In genomic region chrX:132023117-132023895, GRCh38 we compare ENCODE assay signal across 8 cellular contexts. TPM values are rescaled to one million over a fixed set of nuclear protein-coding genes. Genes with fewer than 3 reads are reported as not detected.
A peak's percentile ranks its signal among the peaks of the same experiment; 100 is the strongest.
DNase-seq lines count a peak whose midpoint lies in the region; ATAC-seq and TF ChIP-seq lines count a peak whose summit lies in the region.

Gene STK26 (plus strand): TSS chrX:132023302. CDS start chrX:132023618, 316 bp downstream.

- DNase-seq in HuH-7.5 (ENCODE audit: low spot score) (peak; percentile 21), RWPE1 (ENCODE audit: low spot score) (peak; percentile 61), activated gamma-delta T cell (lab: John Stamatoyannopoulos, UW) (peak; percentile 62), foreskin melanocyte (peak; percentile 42), osteoblast (ENCODE audit: insufficient read length, low spot score, missing footprints) (peak; percentile 88), thyroid gland (peak; percentile 55)

- H3K36me3 ChIP-seq in DOHH2 (ENCODE audit: control insufficient read depth, low read length) (peaks cover 13% of the 10 kb centered on the region), osteoblast (ENCODE audit: insufficient read depth, low read length) (no peaks in the 10 kb centered on the region), thyroid gland (no peaks in the 10 kb centered on the region)

- H3K79me2 ChIP-seq in DOHH2 (ENCODE audit: control insufficient read depth, low read length) = peaks cover 48% of the 10 kb centered on the region
- no peaks in the 10 kb centered on the region for H3K79me2 ChIP-seq in osteoblast (ENCODE audit: insufficient read depth, low read length)

- H3K4me2 ChIP-seq in DOHH2 (ENCODE audit: low read length) (peak within 1 kb of the TSS; percentile 96), osteoblast (ENCODE audit: insufficient read depth, low read length) (peak within 1 kb of the TSS; percentile 90)

- H3K27me3 ChIP-seq in DOHH2 (ENCODE audit: control insufficient read depth, low read length) (no peaks in the 10 kb centered on the region), osteoblast (ENCODE audit: insufficient read depth, low read length) (peaks cover 29% of the 10 kb centered on the region), thyroid gland (no peaks in the 10 kb centered on the region)

- peak within 1 kb of the TSS; percentile 83 for H2AFZ ChIP-seq in osteoblast (ENCODE audit: low read length)

- CTCF ChIA-PET in RWPE1 (lab: Yijun Ruan, JAX) = interaction anchor here (0.6 kb wide), 2 partner anchors 169 to 564 kb away, joined by 3 to 4 read pairs; no protein-coding TSS in a partner anchor

- H3K9me3 ChIP-seq in DOHH2 (ENCODE audit: control insufficient read depth, insufficient read depth, low read length) = no peaks in the 10 kb centered on the region
- no peaks in the 10 kb centered on the region for H3K9me3 ChIP-seq in osteoblast (ENCODE audit: low read depth, low read length)
- no peaks in the 10 kb centered on the region for H3K9me3 ChIP-seq in thyroid gland

- peak in 1 of 2 donors; percentile 76 for TF ChIP-seq POLR2A in thyroid gland (IDR thresholded peaks at IDR 0.05)

- POLR2A ChIA-PET in RWPE1 (lab: Yijun Ruan, JAX; ENCODE audit: low non-redundant PET) = interaction anchor here (0.6 to 1.1 kb wide), 2 partner anchors 10 to 194 kb away, joined by 3 to 5 read pairs; no protein-coding TSS in a partner anchor

- WGBS in thyroid gland, 2 donors = 0% methylated on average over 2 of the region's 65 CpGs; no CpG with 5 or more reads in 1 of the 2 donors

- no peaks in the 10 kb centered on the region for H3K9me2 ChIP-seq in DOHH2 (replicated peaks; ENCODE audit: control insufficient read depth, low read length)

- H3K4me1 ChIP-seq in DOHH2 (ENCODE audit: control insufficient read depth, low read length) (peaks cover 37% of the 10 kb centered on the region), osteoblast (ENCODE audit: insufficient read depth, low read length) (peaks cover 4% of the 10 kb centered on the region), thyroid gland (no peaks in the 10 kb centered on the region)

- no peaks in the 10 kb centered on the region for H4K20me1 ChIP-seq in DOHH2 (ENCODE audit: control insufficient read depth, insufficient read depth, low read depth, low read length)
- H4K20me1 ChIP-seq in osteoblast (ENCODE audit: insufficient read depth, low read length) = no peaks in the 10 kb centered on the region

- TF ChIP-seq CTCF in DOHH2 (IDR thresholded peaks at IDR 0.05; ENCODE audit: low read depth, low read length, poor library complexity, severe bottlenecking) = no peak
- no peak for TF ChIP-seq CTCF in RWPE1 (conservative IDR thresholded peaks at IDR 0.05; ENCODE audit: low read depth)
- TF ChIP-seq CTCF in osteoblast (IDR thresholded peaks at IDR 0.05; ENCODE audit: extremely low read depth, low read depth, low read length) = no peak
- no peak for TF ChIP-seq CTCF in thyroid gland (IDR thresholded peaks at IDR 0.05)

- no peaks in the 10 kb centered on the region for H3F3A ChIP-seq in DOHH2 (ENCODE audit: control insufficient read depth, insufficient read depth)

- intact Hi-C loops in thyroid gland (cut with DNase I) = no loop called here

- H3K4me3 ChIP-seq in DOHH2 (ENCODE audit: low read length) (peak within 1 kb of the TSS; percentile 92), osteoblast (ENCODE audit: insufficient read depth, low read length) (peak within 1 kb of the TSS; percentile 75), thyroid gland (replicated peaks in 1 of 3) (peak within 1 kb of the TSS in 2 of 3 donors; percentile 39 to 49)

- H3K27ac ChIP-seq in DOHH2 (ENCODE audit: low read depth, low read length) (peak within 1 kb of the TSS; percentile 73), RWPE1 (peak within 1 kb of the TSS; percentile 81), osteoblast (ENCODE audit: low read depth, low read length) (peak within 1 kb of the TSS; percentile 31), thyroid gland (peak within 1 kb of the TSS in 1 of 3 donors; percentile 21)

- peak; percentile 82 for ATAC-seq in GM21528 (IDR thresholded peaks at IDR 0.05; ENCODE audit: low FRiP score, unreplicated experiment)

RNA-seq across cellular contexts. Expression of gene STK26, which starts in this region (rescaled TPM):
- total RNA-seq in osteoblast (9.4 and 10.9 TPM in 2 replicates), thyroid gland (1 to 10 TPM; 4.9 to 7.5 (median 5.6) TPM)

Comparison
In these comparisons a context has a peak if more than half of its experiments do, and no peak if none do; other contexts are left out.
1. DNase-seq: peak in every context shown above with its lines; median percentile 88 in osteoblast; 62 in activated gamma-delta T cell; 61 in RWPE1; 55 in thyroid gland; 42 in foreskin melanocyte; 21 in HuH-7.5.